Comparison of ENCODE assay signal across 33 cellular contexts in genomic region chr12:79375050-79375449, GRCh38.
"Had no signal": no experiment of that assay in that cellular context is flagged by ENCODE, and none has a peak within 500 bp of the region (broad histone marks: within the 10 kb centered on the region; RNA-seq: fewer than 3 reads in every experiment).

No MANE protein-coding gene starts in this region.

- H3K27ac Mint-ChIP-seq: activated CD4-positive, alpha-beta memory T cell treated with anti-CD3 and anti-CD28 coated beads for 36 hours; activated CD4-positive, alpha-beta T cell treated with anti-CD3 and anti-CD28 coated beads, Interleukin-2, amount 10 ng/mL, durations not matched to agents 24 days and 14 days; activated naive CD4-positive, alpha-beta T cell treated with anti-CD3 and anti-CD28 coated beads, Interleukin-2, amount 10 ng/mL, durations not matched to agents 7 days and 5 days; activated naive CD8-positive, alpha-beta T cell treated with anti-CD3 and anti-CD28 coated beads, Interleukin-2, amount 10 ng/mL, durations not matched to agents 7 days and 5 days; activated T-helper 1 cell treated with anti-CD3 and anti-CD28 coated beads, Interleukin-12 subunit alpha, Interleukin-12 subunit beta, Interleukin-2, Interleukin-4 antibody, amounts not matched to agents 30 ng/mL and 10 ng/mL and 1 ng/mL, durations not matched to agents 14 hours and 24 hours and 36 hours; effector memory CD8-positive, alpha-beta T cell; memory B cell; naive thymus-derived CD8-positive, alpha-beta T cell; neural progenitor cell; stimulated activated memory B cell treated with anti-CD40 and anti-IgM and Interleukin-4, amounts not matched to agents 10 μg/mL and 1 μg/mL and 100 μg/mL, for 72 hours; T-helper 17 cell had no signal

- DNase-seq: activated CD4-positive, alpha-beta memory T cell treated with anti-CD3 and anti-CD28 coated beads for 36 hours; activated CD4-positive, alpha-beta T cell treated with anti-CD3 and anti-CD28 coated beads, Interleukin-2, amount 10 ng/mL, durations not matched to agents 24 days and 14 days; activated CD4-positive, CD25-positive, alpha-beta regulatory T cell treated with anti-CD3 and anti-CD28 coated beads, Interleukin-2, amount 50 U/mL, for 72 hours; activated CD8-positive, alpha-beta memory T cell treated with anti-CD3 and anti-CD28 coated beads, Interleukin-2, amount 50 U/mL, for 4 hours; activated gamma-delta T cell; activated naive CD4-positive, alpha-beta T cell treated with anti-CD3 and anti-CD28 coated beads, Interleukin-2, amount 10 ng/mL, durations not matched to agents 7 days and 5 days; activated naive CD8-positive, alpha-beta T cell treated with anti-CD3 and anti-CD28 coated beads, Interleukin-2, amount 10 ng/mL, durations not matched to agents 7 days and 5 days; activated T-cell treated with anti-CD3 and anti-CD28 coated beads, Interleukin-2, amount 50 U/mL, for 1 hour; caudate nucleus; cortex of kidney; effector memory CD8-positive, alpha-beta T cell; foreskin melanocyte; heart right ventricle; left cardiac atrium; naive thymus-derived CD8-positive, alpha-beta T cell; occipital lobe; posterior cingulate gyrus; right lobe of liver; stimulated activated CD4-positive, alpha-beta T cell treated with anti-CD3 and anti-CD28 coated beads, Interleukin-12 subunit alpha, Interleukin-12 subunit beta, amount 100 ng/mL, for 4 hours; stimulated activated CD4-positive, alpha-beta T cell treated with anti-CD3 and anti-CD28 coated beads, Interleukin-4, amount 100 ng/mL, for 1 hour; stomach; T-helper 17 cell; T1000; thyroid gland; WERI-Rb-1 had no signal

- H3K36me3 ChIP-seq: ascending aorta, esophagus muscularis mucosa, heart right ventricle, right lobe of liver, stomach, thyroid gland, upper lobe of left lung, WERI-Rb-1 had no signal

- H3K4me1 ChIP-seq: ascending aorta, heart right ventricle, right lobe of liver, thyroid gland, upper lobe of left lung had no signal

- ATAC-seq: effector memory CD8-positive, alpha-beta T cell; heart right ventricle; left cardiac atrium; naive thymus-derived CD8-positive, alpha-beta T cell; right lobe of liver; stimulated activated memory B cell treated with anti-CD40 and anti-IgM and Interleukin-4, amounts not matched to agents 10 μg/mL and 1 μg/mL and 100 μg/mL, for 72 hours; T-helper 17 cell had no signal

- H3K4me1 Mint-ChIP-seq: activated CD4-positive, alpha-beta T cell treated with anti-CD3 and anti-CD28 coated beads, Interleukin-2, amount 10 ng/mL, durations not matched to agents 24 days and 14 days; activated naive CD4-positive, alpha-beta T cell treated with anti-CD3 and anti-CD28 coated beads, Interleukin-2, amount 10 ng/mL, durations not matched to agents 7 days and 5 days; activated naive CD8-positive, alpha-beta T cell treated with anti-CD3 and anti-CD28 coated beads, Interleukin-2, amount 10 ng/mL, durations not matched to agents 7 days and 5 days; memory B cell; naive thymus-derived CD8-positive, alpha-beta T cell; stimulated activated memory B cell treated with anti-CD40 and anti-IgM and Interleukin-4, amounts not matched to agents 10 μg/mL and 1 μg/mL and 100 μg/mL, for 72 hours; T-helper 17 cell had no signal

- H3K4me3 ChIP-seq: ascending aorta, esophagus muscularis mucosa, heart right ventricle, neural progenitor cell, right lobe of liver, stomach, thyroid gland, upper lobe of left lung had no signal

- H3K9me3 Mint-ChIP-seq: activated CD4-positive, alpha-beta memory T cell treated with anti-CD3 and anti-CD28 coated beads for 36 hours; activated naive CD4-positive, alpha-beta T cell treated with anti-CD3 and anti-CD28 coated beads, Interleukin-2, amount 10 ng/mL, durations not matched to agents 7 days and 5 days; activated naive CD8-positive, alpha-beta T cell treated with anti-CD3 and anti-CD28 coated beads, Interleukin-2, amount 10 ng/mL, durations not matched to agents 7 days and 5 days; activated T-helper 1 cell treated with anti-CD3 and anti-CD28 coated beads, Interleukin-12 subunit alpha, Interleukin-12 subunit beta, Interleukin-2, Interleukin-4 antibody, amounts not matched to agents 30 ng/mL and 10 ng/mL and 1 ng/mL, durations not matched to agents 14 hours and 24 hours and 36 hours; brain; memory B cell; neural progenitor cell; stimulated activated memory B cell treated with anti-CD40 and anti-IgM and Interleukin-4, amounts not matched to agents 10 μg/mL and 1 μg/mL and 100 μg/mL, for 72 hours had no signal

- H3K27me3 Mint-ChIP-seq: activated CD4-positive, alpha-beta memory T cell treated with anti-CD3 and anti-CD28 coated beads for 36 hours; activated CD4-positive, alpha-beta T cell treated with anti-CD3 and anti-CD28 coated beads, Interleukin-2, amount 10 ng/mL, durations not matched to agents 24 days and 14 days; activated naive CD4-positive, alpha-beta T cell treated with anti-CD3 and anti-CD28 coated beads, Interleukin-2, amount 10 ng/mL, durations not matched to agents 7 days and 5 days; brain; effector memory CD8-positive, alpha-beta T cell; memory B cell; stimulated activated memory B cell treated with anti-CD40 and anti-IgM and Interleukin-4, amounts not matched to agents 10 μg/mL and 1 μg/mL and 100 μg/mL, for 72 hours; T-helper 17 cell had no signal

- H3K27me3 ChIP-seq: ascending aorta, esophagus muscularis mucosa, heart right ventricle, neural progenitor cell, right lobe of liver, stomach, thyroid gland, upper lobe of left lung had no signal

- H3K9me3 ChIP-seq: ascending aorta, esophagus muscularis mucosa, heart right ventricle, right lobe of liver, stomach, thyroid gland, upper lobe of left lung had no signal

- H3K4me3 Mint-ChIP-seq: activated CD4-positive, alpha-beta memory T cell treated with anti-CD3 and anti-CD28 coated beads for 36 hours; activated CD4-positive, alpha-beta T cell treated with anti-CD3 and anti-CD28 coated beads, Interleukin-2, amount 10 ng/mL, durations not matched to agents 24 days and 14 days; activated naive CD4-positive, alpha-beta T cell treated with anti-CD3 and anti-CD28 coated beads, Interleukin-2, amount 10 ng/mL, durations not matched to agents 7 days and 5 days; activated naive CD8-positive, alpha-beta T cell treated with anti-CD3 and anti-CD28 coated beads, Interleukin-2, amount 10 ng/mL, durations not matched to agents 7 days and 5 days; activated T-helper 1 cell treated with anti-CD3 and anti-CD28 coated beads, Interleukin-12 subunit alpha, Interleukin-12 subunit beta, Interleukin-2, Interleukin-4 antibody, amounts not matched to agents 30 ng/mL and 10 ng/mL and 1 ng/mL, durations not matched to agents 14 hours and 24 hours and 36 hours; brain; effector memory CD8-positive, alpha-beta T cell; memory B cell; naive thymus-derived CD8-positive, alpha-beta T cell; neural progenitor cell; stimulated activated memory B cell treated with anti-CD40 and anti-IgM and Interleukin-4, amounts not matched to agents 10 μg/mL and 1 μg/mL and 100 μg/mL, for 72 hours; T-helper 17 cell had no signal

- H3K27ac ChIP-seq: ascending aorta, esophagus muscularis mucosa, heart right ventricle, neural progenitor cell, right lobe of liver, stomach, thyroid gland, upper lobe of left lung, WERI-Rb-1 had no signal

- H3K36me3 Mint-ChIP-seq: activated CD4-positive, alpha-beta memory T cell treated with anti-CD3 and anti-CD28 coated beads for 36 hours; activated naive CD4-positive, alpha-beta T cell treated with anti-CD3 and anti-CD28 coated beads, Interleukin-2, amount 10 ng/mL, durations not matched to agents 7 days and 5 days; activated naive CD8-positive, alpha-beta T cell treated with anti-CD3 and anti-CD28 coated beads, Interleukin-2, amount 10 ng/mL, durations not matched to agents 7 days and 5 days; brain; memory B cell; naive thymus-derived CD8-positive, alpha-beta T cell; neural progenitor cell; stimulated activated memory B cell treated with anti-CD40 and anti-IgM and Interleukin-4, amounts not matched to agents 10 μg/mL and 1 μg/mL and 100 μg/mL, for 72 hours had no signal
